ENCODE assay signal across 16 cellular contexts in genomic region chr18:51185075-51185474, GRCh38.
"Had no signal": no experiment of that assay in that cellular context is flagged by ENCODE, and none has a peak within 500 bp of the region (broad histone marks: within the 10 kb centered on the region; RNA-seq: fewer than 3 reads in every experiment).

No MANE protein-coding gene starts in this region.

- H3K27me3 Mint-ChIP-seq: activated CD4-positive, alpha-beta T cell treated with anti-CD3 and anti-CD28 coated beads, Interleukin-2, amount 10 ng/mL, durations not matched to agents 7 days and 5 days; activated naive CD4-positive, alpha-beta T cell treated with anti-CD3 and anti-CD28 coated beads, Interleukin-2, amount 50 U/mL, for 24 hours; stimulated activated naive CD8-positive, alpha-beta T cell treated with anti-CD3 and anti-CD28 coated beads, Interleukin-15, amount 100 ng/mL, for 72 hours had no signal

- DNase-seq: activated CD4-positive, alpha-beta T cell treated with anti-CD3 and anti-CD28 coated beads, Interleukin-2, amount 10 ng/mL, durations not matched to agents 7 days and 5 days; activated CD4-positive, CD25-positive, alpha-beta regulatory T cell; amygdala; brain microvascular endothelial cell; foreskin keratinocyte; heart right ventricle; kidney; ovary; stimulated activated CD4-positive, alpha-beta T cell treated with anti-CD3 and anti-CD28 coated beads, Interleukin-15, amount 100 ng/mL, for 24 hours; stimulated activated CD4-positive, alpha-beta T cell treated with anti-CD3 and anti-CD28 coated beads, Interleukin-4, amount 100 ng/mL, for 24 hours; stimulated activated naive CD8-positive, alpha-beta T cell treated with anti-CD3 and anti-CD28 coated beads, Interleukin-15, amount 100 ng/mL, for 72 hours had no signal

- H3K27ac Mint-ChIP-seq: activated CD4-positive, alpha-beta T cell treated with anti-CD3 and anti-CD28 coated beads, Interleukin-2, amount 10 ng/mL, durations not matched to agents 7 days and 5 days; activated naive CD4-positive, alpha-beta T cell treated with anti-CD3 and anti-CD28 coated beads, Interleukin-2, amount 50 U/mL, for 24 hours; stimulated activated naive CD8-positive, alpha-beta T cell treated with anti-CD3 and anti-CD28 coated beads, Interleukin-15, amount 100 ng/mL, for 72 hours; T-helper 1 cell treated with Interleukin-12 subunit alpha and Interleukin-12 subunit beta and Interleukin-4 antibody, amounts not matched to agents 30 μg/mL and 1 μg/mL, for 36 hours had no signal

- H3K9me3 Mint-ChIP-seq: activated CD4-positive, alpha-beta T cell treated with anti-CD3 and anti-CD28 coated beads, Interleukin-2, amount 10 ng/mL, durations not matched to agents 7 days and 5 days; activated naive CD4-positive, alpha-beta T cell treated with anti-CD3 and anti-CD28 coated beads, Interleukin-2, amount 50 U/mL, for 24 hours; neural crest cell; stimulated activated naive CD8-positive, alpha-beta T cell treated with anti-CD3 and anti-CD28 coated beads, Interleukin-15, amount 100 ng/mL, for 72 hours; T-helper 1 cell treated with Interleukin-12 subunit alpha and Interleukin-12 subunit beta and Interleukin-4 antibody, amounts not matched to agents 30 μg/mL and 1 μg/mL, for 36 hours had no signal

- ATAC-seq: foreskin keratinocyte; stimulated activated naive CD8-positive, alpha-beta T cell treated with anti-CD3 and anti-CD28 coated beads, Interleukin-15, amount 100 ng/mL, for 72 hours had no signal

- H3K27me3 ChIP-seq: brain microvascular endothelial cell, esophagus muscularis mucosa, foreskin keratinocyte, heart right ventricle, ovary had no signal

- H3K4me3 Mint-ChIP-seq: activated CD4-positive, alpha-beta T cell treated with anti-CD3 and anti-CD28 coated beads, Interleukin-2, amount 10 ng/mL, durations not matched to agents 7 days and 5 days; activated naive CD4-positive, alpha-beta T cell treated with anti-CD3 and anti-CD28 coated beads, Interleukin-2, amount 50 U/mL, for 24 hours; neural crest cell; stimulated activated naive CD8-positive, alpha-beta T cell treated with anti-CD3 and anti-CD28 coated beads, Interleukin-15, amount 100 ng/mL, for 72 hours; T-helper 1 cell treated with Interleukin-12 subunit alpha and Interleukin-12 subunit beta and Interleukin-4 antibody, amounts not matched to agents 30 μg/mL and 1 μg/mL, for 36 hours had no signal

- H3K36me3 ChIP-seq: brain microvascular endothelial cell, esophagus muscularis mucosa, ovary, thoracic aorta had no signal

- H3K9me3 ChIP-seq: esophagus muscularis mucosa, heart right ventricle, ovary, thoracic aorta had no signal

- H3K27ac ChIP-seq: brain microvascular endothelial cell, esophagus muscularis mucosa, foreskin keratinocyte, heart right ventricle, ovary, thoracic aorta had no signal

- H3K4me3 ChIP-seq: esophagus muscularis mucosa, heart right ventricle, ovary, thoracic aorta had no signal
